ENCODE assay signal across 22 cellular contexts in genomic region chr5:142637871-142638270, GRCh38. TPM values are rescaled to one million over a fixed set of nuclear protein-coding genes. Genes with fewer than 3 reads are reported as not detected.
"Had no signal": no experiment of that assay in that cellular context is flagged by ENCODE, and none has a peak within 500 bp of the region (broad histone marks: within the 10 kb centered on the region; RNA-seq: fewer than 3 reads in every experiment).

No MANE protein-coding gene starts in this region.

- DNase-seq: activated CD4-positive, alpha-beta T cell treated with anti-CD3 and anti-CD28 coated beads for 1 hour; activated CD4-positive, alpha-beta T cell treated with anti-CD3 and anti-CD28 coated beads, Interleukin-2, amount 50 U/mL, for 1 hour; activated CD8-positive, alpha-beta T cell treated with anti-CD3 and anti-CD28 coated beads, Interleukin-2, amount 10 ng/mL, durations not matched to agents 7 days and 5 days; activated gamma-delta T cell; aorta; brain microvascular endothelial cell; caudate nucleus; colonic mucosa; heart right ventricle; islet precursor cell; left cardiac atrium; occipital lobe; posterior cingulate gyrus; sigmoid colon; stimulated activated CD4-positive, alpha-beta T cell treated with anti-CD3 and anti-CD28 coated beads, Interleukin-2, amount 100 ng/mL, for 48 hours; stimulated activated CD8-positive, alpha-beta memory T cell treated with anti-CD3 and anti-CD28 coated beads, Interleukin-4, amount 100 ng/mL, for 48 hours; stimulated activated naive B cell treated with anti-CD40 and anti-IgM and Interleukin-4, amounts not matched to agents 10 μg/mL and 1 μg/mL and 100 μg/mL, for 72 hours; transverse colon had no signal

- H3K4me1 ChIP-seq: colonic mucosa, transverse colon had no signal

- H3K9me3 Mint-ChIP-seq: activated naive CD4-positive, alpha-beta T cell treated with anti-CD3 and anti-CD28 coated beads, Interleukin-2, amount 50 U/mL, for 24 hours; activated T-helper 1 cell treated with anti-CD3 and anti-CD28 coated beads, Interleukin-12 subunit alpha, Interleukin-12 subunit beta, Interleukin-2, Interleukin-4 antibody, amounts not matched to agents 30 ng/mL and 10 ng/mL and 1 ng/mL, durations not matched to agents 14 hours and 24 hours and 36 hours; memory B cell; stimulated activated naive B cell treated with anti-CD40 and anti-IgM and Interleukin-4, amounts not matched to agents 10 μg/mL and 1 μg/mL and 100 μg/mL, for 72 hours had no signal

- H3K36me3 ChIP-seq: brain microvascular endothelial cell, colonic mucosa, heart right ventricle, sigmoid colon, transverse colon had no signal

- H3K27ac Mint-ChIP-seq: activated CD8-positive, alpha-beta T cell treated with anti-CD3 and anti-CD28 coated beads, Interleukin-2, amount 10 ng/mL, durations not matched to agents 7 days and 5 days; activated naive CD4-positive, alpha-beta T cell treated with anti-CD3 and anti-CD28 coated beads, Interleukin-2, amount 50 U/mL, for 24 hours; activated T-helper 1 cell treated with anti-CD3 and anti-CD28 coated beads, Interleukin-12 subunit alpha, Interleukin-12 subunit beta, Interleukin-2, Interleukin-4 antibody, amounts not matched to agents 30 ng/mL and 10 ng/mL and 1 ng/mL, durations not matched to agents 14 hours and 24 hours and 36 hours; memory B cell; stimulated activated naive B cell treated with anti-CD40 and anti-IgM and Interleukin-4, amounts not matched to agents 10 μg/mL and 1 μg/mL and 100 μg/mL, for 72 hours had no signal

- H3K4me3 Mint-ChIP-seq: activated CD8-positive, alpha-beta T cell treated with anti-CD3 and anti-CD28 coated beads, Interleukin-2, amount 10 ng/mL, durations not matched to agents 7 days and 5 days; activated naive CD4-positive, alpha-beta T cell treated with anti-CD3 and anti-CD28 coated beads, Interleukin-2, amount 50 U/mL, for 24 hours; activated T-helper 1 cell treated with anti-CD3 and anti-CD28 coated beads, Interleukin-12 subunit alpha, Interleukin-12 subunit beta, Interleukin-2, Interleukin-4 antibody, amounts not matched to agents 30 ng/mL and 10 ng/mL and 1 ng/mL, durations not matched to agents 14 hours and 24 hours and 36 hours; memory B cell; stimulated activated naive B cell treated with anti-CD40 and anti-IgM and Interleukin-4, amounts not matched to agents 10 μg/mL and 1 μg/mL and 100 μg/mL, for 72 hours had no signal

- H3K27me3 ChIP-seq: brain microvascular endothelial cell, colonic mucosa, heart right ventricle, sigmoid colon had no signal

- H3K4me3 ChIP-seq: colonic mucosa, heart right ventricle, sigmoid colon, transverse colon had no signal

- H3K36me3 Mint-ChIP-seq: activated naive CD4-positive, alpha-beta T cell treated with anti-CD3 and anti-CD28 coated beads, Interleukin-2, amount 50 U/mL, for 24 hours; memory B cell; stimulated activated naive B cell treated with anti-CD40 and anti-IgM and Interleukin-4, amounts not matched to agents 10 μg/mL and 1 μg/mL and 100 μg/mL, for 72 hours had no signal

- H3K4me1 Mint-ChIP-seq: activated naive CD4-positive, alpha-beta T cell treated with anti-CD3 and anti-CD28 coated beads, Interleukin-2, amount 50 U/mL, for 24 hours; memory B cell; stimulated activated naive B cell treated with anti-CD40 and anti-IgM and Interleukin-4, amounts not matched to agents 10 μg/mL and 1 μg/mL and 100 μg/mL, for 72 hours had no signal

- H3K27ac ChIP-seq: brain microvascular endothelial cell, colonic mucosa, epithelial cell of prostate, sigmoid colon, transverse colon had no signal

- ATAC-seq: activated CD8-positive, alpha-beta T cell treated with anti-CD3 and anti-CD28 coated beads, Interleukin-2, amount 10 ng/mL, durations not matched to agents 7 days and 5 days; left cardiac atrium; stimulated activated naive B cell treated with anti-CD40 and anti-IgM and Interleukin-4, amounts not matched to agents 10 μg/mL and 1 μg/mL and 100 μg/mL, for 72 hours had no signal

- H3K9me3 ChIP-seq: colonic mucosa, heart right ventricle, sigmoid colon, transverse colon had no signal

RNA-seq across cellular contexts. Expression of gene FGF1, which starts 48.0 kb away (rescaled TPM):
- total RNA-seq: activated CD8-positive, alpha-beta T cell treated with anti-CD3 and anti-CD28 coated beads, Interleukin-2, amount 10 ng/mL, durations not matched to agents 7 days and 5 days had no signal
